8 cellular contexts compared by ENCODE assay signal in genomic region chr11:46369458-46370152, GRCh38. TPM values are rescaled to one million over a fixed set of nuclear protein-coding genes. Genes with fewer than 3 reads are reported as not detected.
DNase-seq lines count a peak whose midpoint lies in the region; ATAC-seq and FAIRE-seq lines count a peak whose summit lies in the region.

No MANE protein-coding gene starts in this region.

- peaks cover 19% of the 10 kb centered on the region for H3K4me1 Mint-ChIP-seq in activated naive CD8-positive, alpha-beta T cell (ENCODE audit: low read depth)

- DNase-seq in Right ventricle myocardium inferior (ENCODE audit: missing footprints): peak; percentile 57
- DNase-seq in cardiac septum (ENCODE audit: low spot score): no peak
- DNase-seq in RCC 7860 (ENCODE audit: low spot score): peak; percentile 82
- peak; percentile 60 for DNase-seq in left cardiac atrium
- peak; percentile 71 for DNase-seq in stimulated activated CD4-positive, alpha-beta T cell treated with anti-CD3 and anti-CD28 coated beads, Interleukin-15, amount 100 ng/mL, for 24 hours

- FAIRE-seq in RCC 7860 (lab: Jason Lieb, UNC): no peak

- peak; percentile 31 for ATAC-seq in Right ventricle myocardium inferior
- peak; percentile 39 for ATAC-seq in HG03460 (IDR thresholded peaks at IDR 0.05; ENCODE audit: unreplicated experiment)
- peak; percentile 32 to 50 for ATAC-seq in left cardiac atrium
- no peak for ATAC-seq in GM18858 (IDR thresholded peaks at IDR 0.05; ENCODE audit: unreplicated experiment)

- H3K4me3 Mint-ChIP-seq in activated naive CD8-positive, alpha-beta T cell: no peak overlapping the region

- peak overlapping the region; percentile 75 for H3K27ac Mint-ChIP-seq in activated naive CD8-positive, alpha-beta T cell

- no peaks in the 10 kb centered on the region for H3K36me3 Mint-ChIP-seq in activated naive CD8-positive, alpha-beta T cell

- intact Hi-C loops in Right ventricle myocardium inferior (cut with DNase I) (loop anchor here (5.0 kb wide), 1 partner anchor 132 kb away; no protein-coding TSS in a partner anchor), cardiac septum (cut with DNase I) (no loop called here), left cardiac atrium (cut with DNase I) (no loop called here)

- H3K9me3 Mint-ChIP-seq in activated naive CD8-positive, alpha-beta T cell (ENCODE audit: low read depth): no peaks in the 10 kb centered on the region

- no peaks in the 10 kb centered on the region for H3K27me3 Mint-ChIP-seq in activated naive CD8-positive, alpha-beta T cell

RNA-seq across cellular contexts. Expression of gene MDK, which starts 11.9 kb away (rescaled TPM):
- 3.2 TPM for total RNA-seq in Right ventricle myocardium inferior
- total RNA-seq in cardiac septum: 6.2 TPM
- total RNA-seq in left cardiac atrium: 10 to 100 TPM; 11.0 to 15.2 TPM

RNA-seq across cellular contexts. Expression of gene CHRM4, which starts 22.0 kb away (rescaled TPM):
- total RNA-seq in Right ventricle myocardium inferior (not detected), cardiac septum (0.27 TPM), left cardiac atrium (under 1 TPM in 1 of 2 donors, not detected in 1; 0.21 TPM)

RNA-seq across cellular contexts. Expression of gene DGKZ, which starts 22.3 kb away (rescaled TPM):
- 67.5 TPM for total RNA-seq in Right ventricle myocardium inferior
- 66.8 TPM for total RNA-seq in cardiac septum
- 10 to 100 TPM; 80.2 to 91.8 TPM for total RNA-seq in left cardiac atrium
